ENCODE assay signal across 8 cellular contexts in genomic region chr15:77543159-77543882, GRCh38.
DNase-seq lines count a peak whose midpoint lies in the region; ATAC-seq and TF ChIP-seq lines count a peak whose summit lies in the region.

No MANE protein-coding gene starts in this region.

- peaks cover 2% of the 10 kb centered on the region for H3K27me3 ChIP-seq in kidney epithelial cell (ENCODE audit: control insufficient read depth, insufficient read depth, low read length)

- TF ChIP-seq CTCF in GM12875 (IDR thresholded peaks at IDR 0.05; ENCODE audit: borderline replicate concordance, insufficient read depth, low read depth, low read length), result peak; percentile 90
- peak; percentile 98 for TF ChIP-seq CTCF in kidney epithelial cell (IDR thresholded peaks at IDR 0.05; ENCODE audit: insufficient read depth, low read length, poor library complexity, severe bottlenecking)

- no peaks in the 10 kb centered on the region for H3K36me3 ChIP-seq in kidney epithelial cell (ENCODE audit: control insufficient read depth, insufficient read depth, low read length)

- peak overlapping the region; percentile 55 for H3K27ac ChIP-seq in caudate nucleus (ENCODE audit: low read depth, low read length)

- peak; percentile 71 for ATAC-seq in HG02981 (IDR thresholded peaks at IDR 0.05; ENCODE audit: unreplicated experiment)
- ATAC-seq in GM21576 (IDR thresholded peaks at IDR 0.05; ENCODE audit: unreplicated experiment), result no peak

- H3K4me3 ChIP-seq in GM12875 (ENCODE audit: low read depth, low read length) (peak overlapping the region; percentile 59), kidney epithelial cell (ENCODE audit: low read depth, low read length) (peak overlapping the region; percentile 41)

- DNase-seq in NCI-H2227 treated with DMSO at 0.1 percent for 48 hours (lab: John Stamatoyannopoulos, UW) (peak; percentile 68), caudate nucleus (lab: John Stamatoyannopoulos, UW) (peak in 60 of 61 donors; percentile 27 to 89 (median 78)), kidney epithelial cell (ENCODE audit: low read depth) (no peak)
- DNase-seq in activated CD4-positive, CD25-positive, alpha-beta regulatory T cell (lab: John Stamatoyannopoulos, UW), result peak; percentile 47 to 61 (median 50)
- DNase-seq in stimulated activated CD4-positive, alpha-beta T cell treated with anti-CD3 and anti-CD28 coated beads, Interleukin-12 subunit alpha, Interleukin-12 subunit beta, amount 100 ng/mL, for 48 hours (ENCODE audit: low read depth in 2 of 3, low spot score in 1 of 3), result peak; percentile 59 to 71 (median 63)
